In the genomic region with DNA sequence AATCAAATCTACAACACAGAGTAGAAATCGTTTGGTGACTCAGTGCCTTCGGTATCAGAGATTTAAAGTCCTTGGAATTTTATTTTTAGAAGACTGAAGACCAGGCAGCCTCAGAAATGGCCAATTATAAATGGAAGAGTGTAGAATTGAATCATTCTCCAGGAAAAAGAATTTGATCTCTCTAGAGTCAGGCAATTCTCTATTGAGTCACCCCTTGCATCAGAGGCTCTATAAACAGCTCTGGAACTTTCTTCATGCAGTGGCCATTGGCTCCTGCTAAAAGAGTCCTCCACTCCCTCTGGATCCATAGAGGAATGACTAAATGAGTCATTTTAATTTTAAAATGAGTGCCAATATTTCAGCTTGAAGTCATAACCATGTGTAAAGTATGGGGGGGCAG, we compare ENCODE assay signal across 23 cellular contexts.
DNase-seq lines count a peak whose midpoint lies in the region; ATAC-seq and TF ChIP-seq lines count a peak whose summit lies in the region.
"Had no signal": no experiment of that assay in that cellular context is flagged by ENCODE, and none has a peak within 500 bp of the region (broad histone marks: within the 10 kb centered on the region; RNA-seq: fewer than 3 reads in every experiment).

No MANE protein-coding gene starts in this region.

- H3K4me3 ChIP-seq in fibroblast of the aortic adventitia (ENCODE audit: low read depth, low read length) (no peak overlapping the region), skeletal muscle cell (ENCODE audit: low read depth, low read length) (no peak overlapping the region)
- H3K4me3 ChIP-seq: BLaER1, SJSA1 had no signal

- ATAC-seq in GM19467 (IDR thresholded peaks at IDR 0.05; ENCODE audit: unreplicated experiment) = no peak
- ATAC-seq: HepG2 had no signal

- DNase-seq in EL (peak; percentile 73), HT1080 (ENCODE audit: low read depth) (peak; percentile 8), fibroblast of the aortic adventitia (ENCODE audit: low read depth) (peak; percentile 0), skeletal muscle cell (ENCODE audit: low read depth) (peak; percentile 29), GM19240 (ENCODE audit: insufficient read length, low spot score) (no peak), NCI-H187 treated with DMSO at 0.1 percent for 48 hours (lab: John Stamatoyannopoulos, UW) (no peak)
- DNase-seq in stimulated activated CD4-positive, alpha-beta T cell treated with anti-CD3 and anti-CD28 coated beads, Interleukin-4, amount 100 ng/mL, for 24 hours = no peak
- DNase-seq: Caco-2; CD4-positive, alpha-beta T cell; DMS 273 treated with DMSO at 0.1 percent for 48 hours; DMS79 treated with DMSO at 0.1 percent for 48 hours; KBM-7; NCI-H1105 treated with DMSO at 0.1 percent for 48 hours; NCI-H1694; NCI-H2081 treated with DMSO at 0.1 percent for 48 hours; NCI-H2171 treated with DMSO at 0.1 percent for 48 hours; NCI-H446 treated with DMSO at 0.1 percent for 48 hours; NCI-H526 treated with DMSO at 0.1 percent for 48 hours; OCI-M1 had no signal

- TF ChIP-seq CTCF in fibroblast of the aortic adventitia (IDR thresholded peaks at IDR 0.05; ENCODE audit: insufficient read depth, low read length) = no peak

Comparison
In these comparisons a context has a peak if more than half of its experiments do, and no peak if none do; other contexts are left out.
1. DNase-seq: peak in EL (single experiment), HT1080 (single experiment), fibroblast of the aortic adventitia (single experiment) and skeletal muscle cell (single experiment); none in GM19240 (single experiment), NCI-H187 treated with DMSO at 0.1 percent for 48 hours (single experiment) and stimulated activated CD4-positive, alpha-beta T cell treated with anti-CD3 and anti-CD28 coated beads, Interleukin-4, amount 100 ng/mL, for 24 hours (single experiment).